19 cellular contexts compared by ENCODE assay signal in the genomic region with DNA sequence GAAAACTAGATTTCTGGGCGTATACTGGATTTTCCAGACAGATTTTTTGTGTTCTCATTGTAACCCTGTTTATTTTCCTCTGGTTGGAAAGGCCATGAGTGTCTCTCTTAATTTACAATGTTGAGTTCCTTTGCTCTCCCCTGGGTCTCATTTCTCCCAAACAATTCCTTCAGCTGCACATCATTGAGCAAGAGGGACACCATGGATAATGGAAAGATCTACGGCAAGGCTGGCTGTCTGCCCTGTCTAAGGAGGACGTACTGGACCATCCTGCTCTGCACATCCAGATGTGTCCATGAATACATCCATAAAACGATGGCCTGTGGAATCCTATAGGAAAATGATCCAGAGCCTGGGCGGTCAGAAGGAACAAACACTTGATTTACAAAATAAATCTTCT.
"Had no signal": no experiment of that assay in that cellular context is flagged by ENCODE, and none has a peak within 500 bp of the region (broad histone marks: within the 10 kb centered on the region; RNA-seq: fewer than 3 reads in every experiment).

No MANE protein-coding gene starts in this region.

- H3K9ac ChIP-seq: parathyroid adenoma had no signal

- H3K9me3 Mint-ChIP-seq: activated T-cell treated with anti-CD3 and anti-CD28 coated beads, Interleukin-2, amount 50 U/mL, for 72 hours; naive thymus-derived CD4-positive, alpha-beta T cell had no signal

- H3K4me3 ChIP-seq: ascending aorta, upper lobe of left lung had no signal

- H3K79me2 ChIP-seq: parathyroid adenoma had no signal

- H3K27ac ChIP-seq: ascending aorta, parathyroid adenoma, upper lobe of left lung had no signal

- H3K4me1 Mint-ChIP-seq: naive thymus-derived CD4-positive, alpha-beta T cell had no signal

- H3K27me3 ChIP-seq: ascending aorta, upper lobe of left lung had no signal

- H3K36me3 Mint-ChIP-seq: naive thymus-derived CD4-positive, alpha-beta T cell had no signal

- DNase-seq: activated CD8-positive, alpha-beta memory T cell treated with anti-CD3 and anti-CD28 coated beads for 24 hours; activated CD8-positive, alpha-beta memory T cell treated with anti-CD3 and anti-CD28 coated beads, Interleukin-2, amount 50 U/mL, for 48 hours; activated effector memory CD4-positive, alpha-beta T cell treated with anti-CD3 and anti-CD28 coated beads, Interleukin-2, amount 50 U/mL, for 16 hours; activated naive CD4-positive, alpha-beta T cell treated with anti-CD3 and anti-CD28 coated beads, Interleukin-2, amount 50 U/mL, for 16 hours; activated T-cell treated with anti-CD3 and anti-CD28 coated beads, Interleukin-2, amount 50 U/mL, for 72 hours; cortex of kidney; hippocampal formation; islet precursor cell; naive thymus-derived CD4-positive, alpha-beta T cell; stimulated activated CD4-positive, alpha-beta T cell treated with anti-CD3 and anti-CD28 coated beads, Interleukin-2, amount 100 ng/mL, for 24 hours; stimulated activated naive CD8-positive, alpha-beta T cell treated with anti-CD3 and anti-CD28 coated beads, Interleukin-15, Interleukin-2, amounts not matched to agents 100 U/mL and 50 U/mL, for 24 hours; substantia nigra; T-helper 1 cell; T1000; upper lobe of left lung had no signal

- H3K36me3 ChIP-seq: ascending aorta, upper lobe of left lung had no signal

- H3K27ac Mint-ChIP-seq: activated T-cell treated with anti-CD3 and anti-CD28 coated beads, Interleukin-2, amount 50 U/mL, for 72 hours; naive thymus-derived CD4-positive, alpha-beta T cell had no signal

- ATAC-seq: activated CD4-positive, CD25-positive, alpha-beta regulatory T cell treated with anti-CD3 and anti-CD28 coated beads, Interleukin-2, amount 50 U/mL, for 24 hours; activated T-cell treated with anti-CD3 and anti-CD28 coated beads, Interleukin-2, amount 50 U/mL, for 72 hours; left lobe of liver; naive thymus-derived CD4-positive, alpha-beta T cell; stimulated activated naive CD8-positive, alpha-beta T cell treated with anti-CD3 and anti-CD28 coated beads, Interleukin-15, Interleukin-2, amounts not matched to agents 100 U/mL and 50 U/mL, for 24 hours had no signal

- H3K4me3 Mint-ChIP-seq: activated T-cell treated with anti-CD3 and anti-CD28 coated beads, Interleukin-2, amount 50 U/mL, for 72 hours; naive thymus-derived CD4-positive, alpha-beta T cell had no signal

- H3K4me1 ChIP-seq: ascending aorta, parathyroid adenoma, upper lobe of left lung had no signal
